ENCODE assay signal across 16 cellular contexts in the genomic region with DNA sequence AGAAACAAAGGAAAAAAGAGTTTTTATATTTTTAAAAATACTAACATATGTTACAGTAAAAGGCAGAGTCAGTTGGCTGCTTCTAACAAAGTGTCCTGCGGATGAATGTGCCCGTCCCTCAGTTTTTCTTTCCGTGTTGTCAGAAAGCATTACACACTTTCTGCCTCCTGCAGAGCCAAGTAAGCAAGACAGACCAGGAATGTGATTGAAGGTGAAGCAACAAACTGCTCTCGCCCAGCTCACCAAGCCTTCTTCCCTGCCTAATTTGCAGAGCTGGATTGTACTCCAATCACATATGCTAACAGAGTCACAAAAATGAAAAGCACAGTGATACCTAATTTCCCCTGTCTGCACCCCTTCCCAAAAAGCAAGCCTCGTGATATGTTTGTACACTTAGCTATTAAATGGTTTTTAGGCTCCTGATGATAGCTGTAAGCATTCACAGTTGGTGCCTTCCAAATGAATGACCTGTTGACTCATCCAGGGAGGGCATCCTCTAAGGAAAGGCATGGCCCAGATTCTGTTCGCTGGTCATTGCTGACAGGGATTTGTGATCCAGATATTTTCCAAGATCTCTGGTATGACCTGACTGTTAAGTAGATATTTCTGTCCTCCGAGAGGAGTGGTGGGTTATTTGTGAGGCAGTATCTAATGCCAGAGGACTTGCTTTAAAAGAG.
DNase-seq lines count a peak whose midpoint lies in the region; ATAC-seq and TF ChIP-seq lines count a peak whose summit lies in the region.
"Had no signal": no experiment of that assay in that cellular context is flagged by ENCODE, and none has a peak within 500 bp of the region (broad histone marks: within the 10 kb centered on the region; RNA-seq: fewer than 3 reads in every experiment).

No MANE protein-coding gene starts in this region.

- no peaks in the 10 kb centered on the region for H3F3A ChIP-seq in SK-N-SH (replicated peaks; ENCODE audit: insufficient read depth)

- TF ChIP-seq CTCF in SK-N-SH (IDR thresholded peaks at IDR 0.05) (no peak), neural crest cell (conservative IDR thresholded peaks at IDR 0.05) (no peak), ovary (IDR thresholded peaks at IDR 0.05) (no peak)
- TF ChIP-seq CTCF in CD8-positive, alpha-beta T cell (IDR thresholded peaks at IDR 0.05), result no peak

- H3K4me3 ChIP-seq in SK-N-SH (ENCODE audit: low read depth in 2 of 2, low read length in 1 of 2) (no peak overlapping the region), ovary (no peak overlapping the region)
- no peak overlapping the region for H3K4me3 ChIP-seq in CD8-positive, alpha-beta T cell (ENCODE audit: low read depth, low read length)

- H3K79me2 ChIP-seq in SK-N-SH (ENCODE audit: insufficient read depth), result no peaks in the 10 kb centered on the region

- no peak overlapping the region for H3K9ac ChIP-seq in SK-N-SH

- 63% methylated on average over 7 of the region's 7 CpGs for WGBS in SK-N-SH (ENCODE audit: low lambda C conversion rate)
- 68 to 72% (median 69%) methylated on average over 7 of the region's 7 CpGs for WGBS in ovary, 3 donors

- no peak for TF ChIP-seq POLR2A in ovary (IDR thresholded peaks at IDR 0.05)

- H3K27me3 ChIP-seq in SK-N-SH (ENCODE audit: insufficient read depth), result no peaks in the 10 kb centered on the region
- H3K27me3 ChIP-seq in CD8-positive, alpha-beta T cell (ENCODE audit: insufficient read depth, low read length), result no peaks in the 10 kb centered on the region
- H3K27me3 ChIP-seq in ovary, result no peaks in the 10 kb centered on the region

- intact Hi-C loops in CD8-positive, alpha-beta T cell (cut with DNase I, micrococcal nuclease), result no loop called here
- intact Hi-C loops in ovary (cut with DNase I), result no loop called here

- H3K4me1 ChIP-seq in SK-N-SH (ENCODE audit: control insufficient read depth in 1 of 2, insufficient read depth in 2 of 2, low read depth in 1 of 2, low read length in 1 of 2), result no peaks in the 10 kb centered on the region
- H3K4me1 ChIP-seq in CD8-positive, alpha-beta T cell (ENCODE audit: insufficient read depth, low read length), result no peaks in the 10 kb centered on the region
- peaks cover 1% of the 10 kb centered on the region for H3K4me1 ChIP-seq in ovary (ENCODE audit: insufficient read depth)

- POLR2A ChIA-PET in SK-N-SH (lab: Yijun Ruan, JAX), result no interaction called here
- POLR2A ChIA-PET in CD8-positive, alpha-beta T cell (lab: Charles Lee), result no interaction called here

- peak; percentile 47; the same call in 2 of the 3 replicates for ATAC-seq in SK-N-SH treated with all-trans-retinoic acid at 6 μM for 48 hours
- ATAC-seq in CD8-positive, alpha-beta T cell, result no peak

- peak overlapping the region; percentile 44 for H3K27ac Mint-ChIP-seq in neural crest cell (ENCODE audit: unreplicated experiment)
- H3K27ac Mint-ChIP-seq in CD8-positive, alpha-beta T cell, result no peak overlapping the region
- H3K27ac Mint-ChIP-seq: activated naive CD4-positive, alpha-beta T cell treated with anti-CD3 and anti-CD28 coated beads, Interleukin-2, amount 50 U/mL, for 24 hours; IgD-negative memory B cell had no signal

- no peak for TF ChIP-seq EP300 in SK-N-SH (IDR thresholded peaks at IDR 0.05; ENCODE audit: borderline replicate concordance in 1 of 2, low read depth in 1 of 2, low read length in 1 of 2)
- no peak for TF ChIP-seq EP300 in ovary (IDR thresholded peaks at IDR 0.05)

- DNase-seq in SK-N-SH (no peak), globus pallidus (ENCODE audit: low spot score) (peak; percentile 9), neural crest cell (ENCODE audit: low read depth, low spot score) (no peak), ovary (no peak), NCI-H2029 (lab: John Stamatoyannopoulos, UW) (no peak)
- no peak for DNase-seq in CD8-positive, alpha-beta T cell
- DNase-seq in stimulated activated CD4-positive, alpha-beta T cell treated with anti-CD3 and anti-CD28 coated beads, Interleukin-1b, Interleukin-23, amount 100 ng/mL, for 48 hours, result no peak
- DNase-seq: activated CD4-positive, CD25-positive, alpha-beta regulatory T cell; cerebellar nuclear complex; NCI-H1092; NCI-H226; stimulated activated CD4-positive, alpha-beta T cell treated with anti-CD3 and anti-CD28 coated beads, Interleukin-4, amount 100 ng/mL, for 24 hours had no signal

- H3K9me3 ChIP-seq in SK-N-SH (no peaks in the 10 kb centered on the region), ovary (no peaks in the 10 kb centered on the region)
- no peaks in the 10 kb centered on the region for H3K9me3 ChIP-seq in CD8-positive, alpha-beta T cell (ENCODE audit: low read length)

- H3K27ac ChIP-seq in SK-N-SH (ENCODE audit: low read depth in 2 of 2, low read length in 1 of 2), result no peak overlapping the region
- H3K27ac ChIP-seq in CD8-positive, alpha-beta T cell (ENCODE audit: low read depth, low read length), result no peak overlapping the region
- no peak overlapping the region for H3K27ac ChIP-seq in ovary
- H3K27ac ChIP-seq: 22Rv1 had no signal

- H3K9me2 ChIP-seq in SK-N-SH, result no peaks in the 10 kb centered on the region

- H2AFZ ChIP-seq in SK-N-SH (ENCODE audit: low read depth), result no peak overlapping the region

- peaks cover 16% of the 10 kb centered on the region for H3K4me1 Mint-ChIP-seq in neural crest cell
- H3K4me1 Mint-ChIP-seq in CD8-positive, alpha-beta T cell (ENCODE audit: low read depth), result no peaks in the 10 kb centered on the region
- H3K4me1 Mint-ChIP-seq: activated naive CD4-positive, alpha-beta T cell treated with anti-CD3 and anti-CD28 coated beads, Interleukin-2, amount 50 U/mL, for 24 hours; IgD-negative memory B cell had no signal

- H3K4me3 Mint-ChIP-seq in neural crest cell, result no peak overlapping the region
- no peak overlapping the region for H3K4me3 Mint-ChIP-seq in CD8-positive, alpha-beta T cell
- H3K4me3 Mint-ChIP-seq: activated naive CD4-positive, alpha-beta T cell treated with anti-CD3 and anti-CD28 coated beads, Interleukin-2, amount 50 U/mL, for 24 hours; IgD-negative memory B cell had no signal

- CTCF ChIA-PET in SK-N-SH (lab: Yijun Ruan, JAX), result no interaction called here
- CTCF ChIA-PET in CD8-positive, alpha-beta T cell (lab: Charles Lee), result no interaction called here

- H3K36me3 ChIP-seq in SK-N-SH (replicated peaks in 1 of 2; ENCODE audit: control insufficient read depth in 1 of 2, insufficient read depth in 2 of 2, low read length in 1 of 2) (no peaks in the 10 kb centered on the region), ovary (no peaks in the 10 kb centered on the region)
- no peaks in the 10 kb centered on the region for H3K36me3 ChIP-seq in CD8-positive, alpha-beta T cell (ENCODE audit: insufficient read depth, low read length)

- H3K27me3 Mint-ChIP-seq in neural crest cell (ENCODE audit: low read depth), result no peaks in the 10 kb centered on the region
- H3K27me3 Mint-ChIP-seq in CD8-positive, alpha-beta T cell (ENCODE audit: low read depth), result no peaks in the 10 kb centered on the region
- H3K27me3 Mint-ChIP-seq: activated naive CD4-positive, alpha-beta T cell treated with anti-CD3 and anti-CD28 coated beads, Interleukin-2, amount 50 U/mL, for 24 hours; IgD-negative memory B cell had no signal

- no peak overlapping the region for H3K4me2 ChIP-seq in SK-N-SH

- H3K9me3 Mint-ChIP-seq in neural crest cell, result peaks cover 4% of the 10 kb centered on the region
- no peaks in the 10 kb centered on the region for H3K9me3 Mint-ChIP-seq in CD8-positive, alpha-beta T cell

- no peak for TF ChIP-seq RAD21 in SK-N-SH (IDR thresholded peaks at IDR 0.05; ENCODE audit: low read length)

- no peaks in the 10 kb centered on the region for H4K20me1 ChIP-seq in SK-N-SH (ENCODE audit: insufficient read depth)

- no peaks in the 10 kb centered on the region for H3K36me3 Mint-ChIP-seq in neural crest cell (ENCODE audit: low read depth)
- H3K36me3 Mint-ChIP-seq in CD8-positive, alpha-beta T cell, result no peaks in the 10 kb centered on the region
- H3K36me3 Mint-ChIP-seq: activated naive CD4-positive, alpha-beta T cell treated with anti-CD3 and anti-CD28 coated beads, Interleukin-2, amount 50 U/mL, for 24 hours; IgD-negative memory B cell had no signal

TF ChIP-seq in SK-N-SH treated with all-trans-retinoic acid at 6 μM for 48 hours, 23 proteins besides CTCF, POLR2A, EP300 and RAD21:
- no peak for TF ChIP-seq TOX (CRISPR knock-in tag; IDR thresholded peaks at IDR 0.05; ENCODE audit: borderline replicate concordance)

TF ChIP-seq in SK-N-SH, 30 proteins besides CTCF, POLR2A, EP300 and RAD21 (continues in another document):
- no peak for TF ChIP-seq CHD2 (IDR thresholded peaks at IDR 0.05; ENCODE audit: low read length, partially characterized antibody)
- TF ChIP-seq, protein P1, sequence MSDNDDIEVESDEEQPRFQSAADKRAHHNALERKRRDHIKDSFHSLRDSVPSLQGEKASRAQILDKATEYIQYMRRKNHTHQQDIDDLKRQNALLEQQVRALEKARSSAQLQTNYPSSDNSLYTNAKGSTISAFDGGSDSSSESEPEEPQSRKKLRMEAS (IDR thresholded peaks at IDR 0.05; ENCODE audit: low read depth), result no peak
- TF ChIP-seq, protein P2, sequence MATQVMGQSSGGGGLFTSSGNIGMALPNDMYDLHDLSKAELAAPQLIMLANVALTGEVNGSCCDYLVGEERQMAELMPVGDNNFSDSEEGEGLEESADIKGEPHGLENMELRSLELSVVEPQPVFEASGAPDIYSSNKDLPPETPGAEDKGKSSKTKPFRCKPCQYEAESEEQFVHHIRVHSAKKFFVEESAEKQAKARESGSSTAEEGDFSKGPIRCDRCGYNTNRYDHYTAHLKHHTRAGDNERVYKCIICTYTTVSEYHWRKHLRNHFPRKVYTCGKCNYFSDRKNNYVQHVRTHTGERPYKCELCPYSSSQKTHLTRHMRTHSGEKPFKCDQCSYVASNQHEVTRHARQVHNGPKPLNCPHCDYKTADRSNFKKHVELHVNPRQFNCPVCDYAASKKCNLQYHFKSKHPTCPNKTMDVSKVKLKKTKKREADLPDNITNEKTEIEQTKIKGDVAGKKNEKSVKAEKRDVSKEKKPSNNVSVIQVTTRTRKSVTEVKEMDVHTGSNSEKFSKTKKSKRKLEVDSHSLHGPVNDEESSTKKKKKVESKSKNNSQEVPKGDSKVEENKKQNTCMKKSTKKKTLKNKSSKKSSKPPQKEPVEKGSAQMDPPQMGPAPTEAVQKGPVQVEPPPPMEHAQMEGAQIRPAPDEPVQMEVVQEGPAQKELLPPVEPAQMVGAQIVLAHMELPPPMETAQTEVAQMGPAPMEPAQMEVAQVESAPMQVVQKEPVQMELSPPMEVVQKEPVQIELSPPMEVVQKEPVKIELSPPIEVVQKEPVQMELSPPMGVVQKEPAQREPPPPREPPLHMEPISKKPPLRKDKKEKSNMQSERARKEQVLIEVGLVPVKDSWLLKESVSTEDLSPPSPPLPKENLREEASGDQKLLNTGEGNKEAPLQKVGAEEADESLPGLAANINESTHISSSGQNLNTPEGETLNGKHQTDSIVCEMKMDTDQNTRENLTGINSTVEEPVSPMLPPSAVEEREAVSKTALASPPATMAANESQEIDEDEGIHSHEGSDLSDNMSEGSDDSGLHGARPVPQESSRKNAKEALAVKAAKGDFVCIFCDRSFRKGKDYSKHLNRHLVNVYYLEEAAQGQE (IDR thresholded peaks at IDR 0.05; ENCODE audit: low read depth, low read length), result no peak
- no peak for TF ChIP-seq FOXM1 (IDR thresholded peaks at IDR 0.05; ENCODE audit: low read depth)
- no peak for TF ChIP-seq RXRA (IDR thresholded peaks at IDR 0.05; ENCODE audit: borderline replicate concordance, low read depth)
- no peak for TF ChIP-seq FOSL2 (IDR thresholded peaks at IDR 0.05; ENCODE audit: borderline replicate concordance, low read depth)
- TF ChIP-seq GABPA (IDR thresholded peaks at IDR 0.05; ENCODE audit: low read depth), result no peak
